24 cellular contexts compared by ENCODE assay signal in genomic region chr5:171849585-171850353, GRCh38.
"Had no signal": no experiment of that assay in that cellular context is flagged by ENCODE, and none has a peak within 500 bp of the region (broad histone marks: within the 10 kb centered on the region; RNA-seq: fewer than 3 reads in every experiment).

No MANE protein-coding gene starts in this region.

- H3K27me3 ChIP-seq: esophagus muscularis mucosa, foreskin keratinocyte, ovary, testis, transverse colon had no signal

- H3K27ac ChIP-seq: esophagus muscularis mucosa, foreskin keratinocyte, lower lobe of right lung, ovary, testis, transverse colon had no signal

- FAIRE-seq: islet of Langerhans had no signal

- H3K4me3 ChIP-seq: esophagus muscularis mucosa, lower lobe of right lung, mucosa of descending colon, ovary, testis, transverse colon had no signal

- H3K4me1 ChIP-seq: foreskin keratinocyte, lower lobe of right lung, testis, transverse colon had no signal

- H3K36me3 ChIP-seq: lower lobe of right lung, ovary, transverse colon had no signal

- H3K9me3 ChIP-seq: esophagus muscularis mucosa, lower lobe of right lung, mucosa of descending colon, ovary, testis, transverse colon had no signal

- DNase-seq: activated CD4-positive, alpha-beta memory T cell treated with anti-CD3 and anti-CD28 coated beads, Interleukin-2, amount 10 ng/mL, durations not matched to agents 7 days and 5 days; activated CD4-positive, alpha-beta T cell treated with anti-CD3 and anti-CD28 coated beads for 1 hour; activated CD4-positive, alpha-beta T cell treated with anti-CD3 and anti-CD28 coated beads, Interleukin-2, amount 10 ng/mL, durations not matched to agents 7 days and 5 days; activated CD8-positive, alpha-beta memory T cell treated with anti-CD3 and anti-CD28 coated beads, Interleukin-2, amount 50 U/mL, for 48 hours; activated gamma-delta T cell treated with Interleukin-2 at 50 U/mL for 16 hours; activated naive CD4-positive, alpha-beta T cell treated with anti-CD3 and anti-CD28 coated beads, Interleukin-2, amount 50 U/mL, for 16 hours; activated T-cell treated with anti-CD3 and anti-CD28 coated beads, Interleukin-2, amount 50 U/mL, for 4 hours; amniotic stem cell; effector CD4-positive, alpha-beta T cell; foreskin keratinocyte; left colon; lower lobe of right lung; mucosa of descending colon; ovary; stimulated activated CD4-positive, alpha-beta T cell treated with anti-CD3 and anti-CD28 coated beads, Interleukin-15, amount 100 ng/mL, for 24 hours; stimulated activated CD4-positive, alpha-beta T cell treated with anti-CD3 and anti-CD28 coated beads, Interleukin-2, amount 100 ng/mL, for 24 hours; stimulated activated naive B cell treated with anti-CD40 and anti-IgM and Interleukin-4, amounts not matched to agents 10 μg/mL and 1 μg/mL and 100 μg/mL, for 72 hours; T1000; testis; transverse colon had no signal

- ATAC-seq: activated T-cell treated with anti-CD3 and anti-CD28 coated beads, Interleukin-2, amount 50 U/mL, for 4 hours; activated T-helper 17 cell treated with anti-CD3 and anti-CD28 coated beads, Interleukin-2, amount 50 U/mL, for 72 hours; left colon; mucosa of descending colon; natural killer cell treated with Interleukin-12 subunit alpha and Interleukin-12 subunit beta and Interleukin-15 and Interleukin-18, amount 100 ng/mL, for 72 hours; stimulated activated naive B cell treated with anti-CD40 and anti-IgM and Interleukin-4, amounts not matched to agents 10 μg/mL and 1 μg/mL and 100 μg/mL, for 72 hours had no signal
